ENCODE assay signal across 1 cellular context in the genomic region with DNA sequence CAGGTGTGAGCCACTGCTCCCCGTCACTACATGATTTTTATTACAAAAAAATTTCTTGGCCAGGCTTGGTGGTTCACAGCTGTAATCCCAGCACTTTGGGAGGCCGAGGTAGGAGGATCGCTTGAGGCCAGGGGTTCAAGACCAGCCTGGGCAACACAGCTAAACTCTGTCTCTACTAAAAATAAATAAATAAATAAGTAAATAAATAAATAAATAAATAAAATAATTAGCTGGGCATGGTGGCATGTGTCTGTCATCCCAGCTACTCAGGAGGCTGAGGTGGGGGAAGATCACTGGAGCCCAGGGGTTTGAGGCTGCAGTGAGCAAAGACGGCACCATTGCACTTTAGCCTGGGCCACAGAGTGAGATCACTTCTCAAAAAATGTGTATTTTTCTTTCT.
TF ChIP-seq lines count a peak whose summit lies in the region.

No MANE protein-coding gene starts in this region.

TF ChIP-seq in HEK293, 187 proteins besides CTCF, POLR2A, EP300 and RAD21 (continued from another document):
- TF ChIP-seq ZBTB11 (tag by site-specific recombination; conservative IDR thresholded peaks at IDR 0.05; ENCODE audit: low read depth), result peak; percentile 64; the same call in 1 of the 2 replicates
TF ChIP-seq in HEK293: peak in this region for 14; not testable (repeated sequence) for 173.
